20 cellular contexts compared by ENCODE assay signal in genomic region chr13:77537302-77537919, GRCh38. TPM values are rescaled to one million over a fixed set of nuclear protein-coding genes. Genes with fewer than 3 reads are reported as not detected.
DNase-seq lines count a peak whose midpoint lies in the region; ATAC-seq, FAIRE-seq and TF ChIP-seq lines count a peak whose summit lies in the region.
"Had no signal": no experiment of that assay in that cellular context is flagged by ENCODE, and none has a peak within 500 bp of the region (broad histone marks: within the 10 kb centered on the region; RNA-seq: fewer than 3 reads in every experiment).

No MANE protein-coding gene starts in this region.

- 71% methylated on average over 7 of the region's 7 CpGs for WGBS in SK-N-SH (ENCODE audit: low lambda C conversion rate)
- 82 to 97% (median 91%) methylated on average over 7 of the region's 7 CpGs for WGBS in spleen, 5 donors

- H3K27me3 ChIP-seq in SK-N-SH (ENCODE audit: insufficient read depth) (no peaks in the 10 kb centered on the region), astrocyte (ENCODE audit: insufficient read depth, low read length) (no peaks in the 10 kb centered on the region), spleen (replicated peaks in 1 of 7) (peaks cover 0 to 6% (median 0%) of the 10 kb centered on the region in 7 donors)

- intact Hi-C loops in spleen (cut with DNase I; ENCODE audit: low total_unique reads): no loop called here

- CTCF ChIA-PET in SK-N-SH (lab: Yijun Ruan, JAX): no interaction called here

- H3K9ac ChIP-seq in SK-N-SH (no peak overlapping the region), astrocyte (ENCODE audit: low read length) (no peak overlapping the region)

- no peak for DNase-seq in SK-N-SH
- peak; percentile 32 for DNase-seq in astrocyte (ENCODE audit: low read depth)
- DNase-seq in iris pigment epithelial cell (ENCODE audit: low read depth): peak; percentile 23
- no peak for DNase-seq in amniotic stem cell (lab: John Stamatoyannopoulos, UW)
- DNase-seq in spleen: no peak
- DNase-seq: 8988T, DMS153, EL, H9, IMR-90, MV-4-11, NCI-H1436, NCI-H2081, NCI-H2227 treated with DMSO at 0.1 percent for 48 hours, NCI-H524 treated with DMSO at 0.1 percent for 48 hours, Right ventricle myocardium superior had no signal

- no peak for TF ChIP-seq RAD21 in SK-N-SH (IDR thresholded peaks at IDR 0.05; ENCODE audit: low read length)

- no peaks in the 10 kb centered on the region for H3F3A ChIP-seq in SK-N-SH (replicated peaks; ENCODE audit: insufficient read depth)

- H3K4me1 ChIP-seq in SK-N-SH (ENCODE audit: control insufficient read depth in 1 of 2, insufficient read depth in 2 of 2, low read depth in 1 of 2, low read length in 1 of 2) (no peaks in the 10 kb centered on the region; a peak in 1 of 4 replicates), astrocyte (ENCODE audit: insufficient read depth, low read length) (peaks cover 2% of the 10 kb centered on the region), spleen (no peaks in the 10 kb centered on the region)

- no peak for TF ChIP-seq POLR2A in spleen (IDR thresholded peaks at IDR 0.05)

- no peaks in the 10 kb centered on the region for H4K20me1 ChIP-seq in SK-N-SH (ENCODE audit: insufficient read depth)
- no peaks in the 10 kb centered on the region for H4K20me1 ChIP-seq in astrocyte (ENCODE audit: insufficient read depth, low read length)

- no peaks in the 10 kb centered on the region for H3K9me3 Mint-ChIP-seq in astrocyte (ENCODE audit: unreplicated experiment)
- H3K9me3 Mint-ChIP-seq: H9 had no signal

- TF ChIP-seq EP300 in SK-N-SH (IDR thresholded peaks at IDR 0.05; ENCODE audit: borderline replicate concordance in 1 of 2, low read depth in 1 of 2, low read length in 1 of 2): no peak

- no peak overlapping the region for H3K27ac ChIP-seq in SK-N-SH (ENCODE audit: low read depth in 2 of 2, low read length in 1 of 2)
- H3K27ac ChIP-seq in astrocyte (ENCODE audit: low read depth, low read length): no peak overlapping the region
- no peak overlapping the region for H3K27ac ChIP-seq in spleen
- H3K27ac ChIP-seq: C4-2B had no signal

- H2AFZ ChIP-seq in SK-N-SH (ENCODE audit: low read depth) (no peak overlapping the region), astrocyte (ENCODE audit: low read depth, low read length) (no peak overlapping the region)

- no peaks in the 10 kb centered on the region for H3K9me2 ChIP-seq in SK-N-SH

- H3K4me2 ChIP-seq in SK-N-SH (no peak overlapping the region), astrocyte (ENCODE audit: low read length) (no peak overlapping the region)

- ATAC-seq in SK-N-SH treated with all-trans-retinoic acid at 6 μM for 48 hours (peak; percentile 53; the same call in 1 of the 3 replicates), GM19324 (IDR thresholded peaks at IDR 0.05; ENCODE audit: low FRiP score, unreplicated experiment) (no peak), GM18511 (IDR thresholded peaks at IDR 0.05; ENCODE audit: unreplicated experiment) (no peak)

- no peak for FAIRE-seq in astrocyte (lab: Jason Lieb, UNC)

- H3K9me3 ChIP-seq in SK-N-SH (no peaks in the 10 kb centered on the region), astrocyte (ENCODE audit: insufficient read depth, low read depth, low read length) (no peaks in the 10 kb centered on the region), spleen (no peaks in the 10 kb centered on the region)

- no peaks in the 10 kb centered on the region for H3K27me3 Mint-ChIP-seq in astrocyte (ENCODE audit: low read depth, unreplicated experiment)

- peaks cover 7% of the 10 kb centered on the region for H3K4me1 Mint-ChIP-seq in astrocyte (ENCODE audit: low read depth, unreplicated experiment)

- H3K79me2 ChIP-seq in SK-N-SH (ENCODE audit: insufficient read depth) (no peaks in the 10 kb centered on the region), astrocyte (ENCODE audit: insufficient read depth, low read length) (no peaks in the 10 kb centered on the region)

- no peak overlapping the region for H3K27ac Mint-ChIP-seq in astrocyte (ENCODE audit: unreplicated experiment)
- H3K27ac Mint-ChIP-seq: H9 had no signal

- TF ChIP-seq CTCF in SK-N-SH (IDR thresholded peaks at IDR 0.05) (no peak), astrocyte (IDR thresholded peaks at IDR 0.05; ENCODE audit: insufficient read depth, low read depth, low read length) (no peak), spleen (IDR thresholded peaks at IDR 0.05 in 8 of 11, conservative IDR thresholded peaks at IDR 0.05 in 3 of 11) (no peak)

- H3K36me3 Mint-ChIP-seq in astrocyte (ENCODE audit: low read depth, unreplicated experiment): no peaks in the 10 kb centered on the region

- POLR2A ChIA-PET in SK-N-SH (lab: Yijun Ruan, JAX): no interaction called here

- H3K4me3 ChIP-seq in SK-N-SH (ENCODE audit: low read depth in 2 of 2, low read length in 1 of 2) (no peak overlapping the region), astrocyte (ENCODE audit: insufficient read depth, low read depth, low read length) (no peak overlapping the region), spleen (no peak overlapping the region)

- H3K36me3 ChIP-seq in SK-N-SH (replicated peaks in 1 of 2; ENCODE audit: control insufficient read depth in 1 of 2, insufficient read depth in 2 of 2, low read length in 1 of 2) (no peaks in the 10 kb centered on the region), astrocyte (ENCODE audit: insufficient read depth, low read length) (no peaks in the 10 kb centered on the region), spleen (no peaks in the 10 kb centered on the region)

- no peak overlapping the region for H3K4me3 Mint-ChIP-seq in astrocyte (ENCODE audit: unreplicated experiment)
- H3K4me3 Mint-ChIP-seq: H9 had no signal

TF ChIP-seq in SK-N-SH treated with all-trans-retinoic acid at 6 μM for 48 hours, 23 proteins besides CTCF, POLR2A, EP300 and RAD21:
- no peak for TF ChIP-seq GLIS3 (CRISPR knock-in tag; IDR thresholded peaks at IDR 0.05)
- no peak for TF ChIP-seq ZC3H10 (CRISPR knock-in tag; IDR thresholded peaks at IDR 0.05)
- TF ChIP-seq OSR1 (CRISPR knock-in tag; IDR thresholded peaks at IDR 0.05): no peak
- TF ChIP-seq ISL1 (CRISPR knock-in tag; IDR thresholded peaks at IDR 0.05): no peak
- TF ChIP-seq POU6F1 (CRISPR knock-in tag; IDR thresholded peaks at IDR 0.05; ENCODE audit: borderline replicate concordance, low read depth): no peak
- TF ChIP-seq ZFP3 (CRISPR knock-in tag; IDR thresholded peaks at IDR 0.05): no peak
- TF ChIP-seq ZNF70 (CRISPR knock-in tag; IDR thresholded peaks at IDR 0.05): no peak
- TF ChIP-seq ZNF565 (CRISPR knock-in tag; conservative IDR thresholded peaks at IDR 0.05; ENCODE audit: low read depth): no peak

TF ChIP-seq in SK-N-SH, 30 proteins besides CTCF, POLR2A, EP300 and RAD21 (continues in another document):
- TF ChIP-seq GATA2 (CRISPR knock-in tag; IDR thresholded peaks at IDR 0.05): no peak
- no peak for TF ChIP-seq RFX5 (IDR thresholded peaks at IDR 0.05; ENCODE audit: low read length)
- TF ChIP-seq EZH2phosphoT487 (IDR thresholded peaks at IDR 0.05; ENCODE audit: borderline replicate concordance, low read depth): no peak
- TF ChIP-seq USF1 (IDR thresholded peaks at IDR 0.05; ENCODE audit: borderline replicate concordance, low read depth): no peak
- TF ChIP-seq YY1 (IDR thresholded peaks at IDR 0.05; ENCODE audit: low read depth): no peak
- TF ChIP-seq MXI1 (IDR thresholded peaks at IDR 0.05; ENCODE audit: low read depth, low read length): no peak
- no peak for TF ChIP-seq TEAD4 (IDR thresholded peaks at IDR 0.05; ENCODE audit: borderline replicate concordance, insufficient read depth)
- no peak for TF ChIP-seq MAX (IDR thresholded peaks at IDR 0.05; ENCODE audit: low read depth)
- TF ChIP-seq MEF2A (IDR thresholded peaks at IDR 0.05; ENCODE audit: borderline replicate concordance, low read depth): no peak
- TF ChIP-seq RCOR1 (IDR thresholded peaks at IDR 0.05; ENCODE audit: low read length): no peak
- TF ChIP-seq JUND (IDR thresholded peaks at IDR 0.05): no peak
- TF ChIP-seq REST (IDR thresholded peaks at IDR 0.05; ENCODE audit: low read depth, low read length): no peak
- TF ChIP-seq FOXM1 (IDR thresholded peaks at IDR 0.05; ENCODE audit: low read depth): no peak

RNA-seq across cellular contexts. Expression of gene SCEL, which starts 1.9 kb away (rescaled TPM):
- polyA plus RNA-seq in SK-N-SH (2012; rRNA removed) (0.02 and 0.03 TPM in 2 replicates), spleen (under 1 TPM in 2 of 3 donors, not detected in 1; 0.04 to 0.29 TPM)
- polyA plus RNA-seq in SK-N-SH (2012; cell fraction: cytosol; rRNA removed): 0.01 TPM in 2 replicates
- polyA plus RNA-seq in SK-N-SH (2012; cell fraction: nucleus; rRNA removed): 0.01 TPM in 1 of 2 replicates, not detected in the other
- total RNA-seq in astrocyte (0.27 TPM in 1 of 2 replicates, not detected in the other), spleen (not detected)
- total RNA-seq: H9, IMR-90, Right ventricle myocardium superior had no signal
- polyA plus RNA-seq: IMR-90 had no signal

Comparison
In these comparisons a context has a peak if more than half of its experiments do, and no peak if none do; other contexts are left out.
1. DNase-seq: peak in astrocyte (single experiment) and iris pigment epithelial cell (single experiment); none in SK-N-SH (single experiment), amniotic stem cell (single experiment) and spleen (single experiment).